ENCODE assay signal across 8 cellular contexts in the genomic region with DNA sequence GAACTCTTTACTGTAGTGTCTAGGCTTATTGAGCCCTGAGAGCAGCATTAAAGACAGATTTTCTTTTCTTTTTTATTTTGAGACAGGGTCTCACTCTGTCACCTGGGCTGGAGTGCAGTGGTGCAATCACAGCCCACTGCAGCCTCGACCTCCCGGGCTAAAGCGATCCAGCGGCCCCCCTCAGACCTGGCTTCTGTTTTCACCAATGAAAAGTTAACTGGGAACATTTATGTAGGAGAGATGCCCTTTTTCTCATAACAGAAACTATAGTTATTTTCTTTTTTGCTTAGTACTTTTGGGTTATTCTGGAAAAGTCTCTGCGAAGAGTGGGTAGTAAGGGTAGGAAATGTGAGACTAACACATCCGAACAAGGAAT. TPM values are rescaled to one million over a fixed set of nuclear protein-coding genes. Genes with fewer than 3 reads are reported as not detected.
A peak's percentile ranks its signal among the peaks of the same experiment; 100 is the strongest.
DNase-seq lines count a peak whose midpoint lies in the region; ATAC-seq, FAIRE-seq and TF ChIP-seq lines count a peak whose summit lies in the region.

No MANE protein-coding gene starts in this region.

- H2AFZ ChIP-seq in astrocyte (ENCODE audit: low read depth, low read length) = no peak overlapping the region
- H2AFZ ChIP-seq in HepG2 (ENCODE audit: low read length) = no peak overlapping the region

- CTCF ChIA-PET in HepG2 (lab: Yijun Ruan, JAX; ENCODE audit: low intra/inter-chr PET ratio, low total read pairs) = interaction anchor here (1.6 to 2.5 kb wide), 2 partner anchors 69 to 77 kb away, joined by 9 to 12 read pairs; a partner anchor contains a TSS

- no peak for TF ChIP-seq RAD21 in HepG2 (CRISPR knock-in tag; IDR thresholded peaks at IDR 0.05)

- H3K27me3 ChIP-seq in astrocyte (ENCODE audit: insufficient read depth, low read length) (no peaks in the 10 kb centered on the region), HepG2 (ENCODE audit: control insufficient read depth in 1 of 2, insufficient read depth in 2 of 2, low read length in 2 of 2) (no peaks in the 10 kb centered on the region; a peak in 1 of 5 replicates), thoracic aorta (replicated peaks; ENCODE audit: insufficient read depth) (no peaks in the 10 kb centered on the region)

- no peaks in the 10 kb centered on the region for H3K27me3 Mint-ChIP-seq in activated CD4-positive, alpha-beta T cell treated with anti-CD3 and anti-CD28 coated beads, Interleukin-2, amount 10 ng/mL, durations not matched to agents 24 days and 14 days
- H3K27me3 Mint-ChIP-seq in astrocyte (ENCODE audit: low read depth, unreplicated experiment) = no peaks in the 10 kb centered on the region

- H3K36me3 Mint-ChIP-seq in activated CD4-positive, alpha-beta T cell treated with anti-CD3 and anti-CD28 coated beads, Interleukin-2, amount 10 ng/mL, durations not matched to agents 24 days and 14 days (ENCODE audit: low read depth) = peaks cover 12% of the 10 kb centered on the region
- peaks cover 14% of the 10 kb centered on the region for H3K36me3 Mint-ChIP-seq in astrocyte (ENCODE audit: low read depth, unreplicated experiment)

- no peak for TF ChIP-seq POLR2A in HepG2 (IDR thresholded peaks at IDR 0.05; ENCODE audit: insufficient read depth in 1 of 2, low read depth in 2 of 2, low read length in 2 of 2)

- peak overlapping the region; percentile 90 for H3K27ac Mint-ChIP-seq in activated CD4-positive, alpha-beta T cell treated with anti-CD3 and anti-CD28 coated beads, Interleukin-2, amount 10 ng/mL, durations not matched to agents 24 days and 14 days
- peak overlapping the region; percentile 93 for H3K27ac Mint-ChIP-seq in astrocyte (ENCODE audit: unreplicated experiment)

- H3K9me3 ChIP-seq in astrocyte (ENCODE audit: insufficient read depth, low read depth, low read length) = no peaks in the 10 kb centered on the region
- H3K9me3 ChIP-seq in HepG2 (ENCODE audit: low read length) = no peaks in the 10 kb centered on the region
- H3K9me3 ChIP-seq in thoracic aorta = no peaks in the 10 kb centered on the region

- H3K4me1 Mint-ChIP-seq in activated CD4-positive, alpha-beta T cell treated with anti-CD3 and anti-CD28 coated beads, Interleukin-2, amount 10 ng/mL, durations not matched to agents 24 days and 14 days = peaks cover 37% of the 10 kb centered on the region
- H3K4me1 Mint-ChIP-seq in astrocyte (ENCODE audit: low read depth, unreplicated experiment) = peaks cover 11% of the 10 kb centered on the region

- H4K20me1 ChIP-seq in astrocyte (ENCODE audit: insufficient read depth, low read length) (peaks cover 57% of the 10 kb centered on the region), HepG2 (ENCODE audit: insufficient read depth, low read length) (peaks cover 52% of the 10 kb centered on the region)

- no peak for ATAC-seq in HepG2
- no peak for ATAC-seq in thoracic aorta (ENCODE audit: insufficient number of reproducible peaks, low FRiP score, low read depth)

- FAIRE-seq in astrocyte (lab: Jason Lieb, UNC) (no peak), HepG2 (lab: Jason Lieb, UNC) (no peak), frontal cortex (lab: Jason Lieb, UNC) (no peak)

- peaks cover 2% of the 10 kb centered on the region for H3K36me3 ChIP-seq in astrocyte (ENCODE audit: insufficient read depth, low read length)
- H3K36me3 ChIP-seq in HepG2 (replicated peaks in 1 of 2; ENCODE audit: control insufficient read depth in 1 of 2, insufficient read depth in 2 of 2, low read length in 2 of 2) = peaks cover 3 to 14% of the 10 kb centered on the region in 2 experiments
- H3K36me3 ChIP-seq in thoracic aorta = peaks cover under 1% of the 10 kb centered on the region

- TF ChIP-seq EP300 in HepG2 (IDR thresholded peaks at IDR 0.05; ENCODE audit: low read depth in 2 of 2, low read length in 2 of 2) (no peak), HepG2 (CRISPR knock-in tag; IDR thresholded peaks at IDR 0.05; ENCODE audit: borderline replicate concordance) (no peak)

- in situ Hi-C loops in HepG2 (cut with HindIII; ENCODE audit: extremely low pct_ligation_motif_present, low pct_unique_long_range_greater_than_20kb) = loop anchor here (25.0 kb wide), 1 partner anchor 469 kb away; a partner anchor contains a TSS

- intact Hi-C loops in activated CD4-positive, alpha-beta T cell treated with anti-CD3 and anti-CD28 coated beads, Interleukin-2, amount 10 ng/mL, durations not matched to agents 24 days and 14 days (cut with micrococcal nuclease) = loop anchor here (1.0 to 10.0 kb wide), 4 partner anchors 76 to 1061 kb away; a partner anchor contains a TSS
- intact Hi-C loops in HepG2 (cut with micrococcal nuclease; ENCODE audit: unreplicated experiment) = loop anchor here (2.0 kb wide), 1 partner anchor 13 kb away; no protein-coding TSS in a partner anchor

- H3K4me3 Mint-ChIP-seq in activated CD4-positive, alpha-beta T cell treated with anti-CD3 and anti-CD28 coated beads, Interleukin-2, amount 10 ng/mL, durations not matched to agents 24 days and 14 days = peak overlapping the region; percentile 89
- peak overlapping the region; percentile 99 for H3K4me3 Mint-ChIP-seq in astrocyte (ENCODE audit: unreplicated experiment)

- peak overlapping the region; percentile 85 for H3K9ac ChIP-seq in astrocyte (ENCODE audit: low read length)
- H3K9ac ChIP-seq in HepG2 (ENCODE audit: insufficient read depth, low read depth, low read length) = peak overlapping the region; percentile 98

- 52% methylated on average over 6 of the region's 6 CpGs for WGBS in HepG2 (ENCODE audit: low lambda C conversion rate)

- BruUV-seq in HepG2 (replicated peaks; lab: Mats Ljungman, UMichigan) = no TSS peak

- POLR2A ChIA-PET in HepG2 (lab: Yijun Ruan, JAX) = interaction anchor here (0.9 to 6.5 kb wide), 7 partner anchors 8 to 76 kb away, joined by 3 to 125 read pairs (median 5); a partner anchor contains a TSS

- no peak for DNase-seq in activated CD4-positive, alpha-beta T cell treated with anti-CD3 and anti-CD28 coated beads, Interleukin-2, amount 10 ng/mL, durations not matched to agents 24 days and 14 days
- no peak for DNase-seq in activated CD4-positive, alpha-beta T cell treated with anti-CD3 and anti-CD28 coated beads for 1 hour
- DNase-seq in astrocyte (ENCODE audit: low read depth) = no peak
- DNase-seq in HepG2 (ENCODE audit: low spot score) = no peak
- no peak for DNase-seq in thoracic aorta (ENCODE audit: low spot score)
- no peak for DNase-seq in frontal cortex (ENCODE audit: low spot score in 2 of 2)
- DNase-seq in amygdala (lab: John Stamatoyannopoulos, UW) = no peak
- DNase-seq in SW480 (ENCODE audit: low spot score) = no peak

- no peak for TF ChIP-seq CTCF in astrocyte (IDR thresholded peaks at IDR 0.05; ENCODE audit: insufficient read depth, low read depth, low read length)
- no peak for TF ChIP-seq CTCF in HepG2 (CRISPR knock-in tag; IDR thresholded peaks at IDR 0.05)
- TF ChIP-seq CTCF in thoracic aorta (IDR thresholded peaks at IDR 0.05) = no peak

- H3K4me2 ChIP-seq in astrocyte (ENCODE audit: low read length) = peak overlapping the region; percentile 94
- peak overlapping the region; percentile 90 for H3K4me2 ChIP-seq in HepG2 (ENCODE audit: low read depth, low read length)

- H3K4me3 ChIP-seq in astrocyte (ENCODE audit: insufficient read depth, low read depth, low read length) (peak overlapping the region; percentile 80), HepG2 (replicated peaks in 1 of 3; ENCODE audit: insufficient read depth in 1 of 3, low read depth in 2 of 3, low read length in 3 of 3) (peak overlapping the region; percentile 74 to 92 (median 83)), thoracic aorta (peak overlapping the region; percentile 91)

- H3K27ac ChIP-seq in astrocyte (ENCODE audit: low read depth, low read length) (no peak overlapping the region), HepG2 (ENCODE audit: extremely low read length, insufficient read depth, low read length) (peak overlapping the region; percentile 51), thoracic aorta (peak overlapping the region in 1 of 2 donors; percentile 98)

- H3K79me2 ChIP-seq in astrocyte (ENCODE audit: insufficient read depth, low read length) (peaks cover 61% of the 10 kb centered on the region), HepG2 (ENCODE audit: insufficient read depth, low read length) (peaks cover 61% of the 10 kb centered on the region)

- no peaks in the 10 kb centered on the region for H3K9me3 Mint-ChIP-seq in activated CD4-positive, alpha-beta T cell treated with anti-CD3 and anti-CD28 coated beads, Interleukin-2, amount 10 ng/mL, durations not matched to agents 24 days and 14 days
- no peaks in the 10 kb centered on the region for H3K9me3 Mint-ChIP-seq in astrocyte (ENCODE audit: unreplicated experiment)

- H3K4me1 ChIP-seq in astrocyte (ENCODE audit: insufficient read depth, low read length) (peaks cover 12% of the 10 kb centered on the region), HepG2 (ENCODE audit: insufficient read depth, low read length) (peaks cover 51% of the 10 kb centered on the region), thoracic aorta (ENCODE audit: control insufficient read depth in 1 of 2, low read depth in 2 of 2) (peaks cover 19 to 29% of the 10 kb centered on the region in 2 donors)

RNA-seq across cellular contexts. Expression of a gene that starts 1.5 kb away (rescaled TPM):
- 37.6 and 38.3 TPM in 2 replicates for total RNA-seq in activated CD4-positive, alpha-beta T cell treated with anti-CD3 and anti-CD28 coated beads, Interleukin-2, amount 10 ng/mL, durations not matched to agents 24 days and 14 days
- total RNA-seq in astrocyte (206 and 221 TPM in 2 replicates), HepG2 (2016; rRNA removed; fragmentation: Illumina TruSeq; extraction: Trizol) (15.7 and 30.6 TPM in 2 replicates), thoracic aorta (10 to 100 TPM; 65.4 to 80.4 TPM), frontal cortex (24.5 TPM)
- 5.5 and 7.0 TPM in 2 replicates for total RNA-seq in HepG2 (2016; cell fraction: cytosol; rRNA removed; fragmentation: Illumina TruSeq; extraction: Trizol; ENCODE audit: low read depth)
- total RNA-seq in HepG2 (2016; cell fraction: insoluble cytoplasmic fraction; rRNA removed; fragmentation: Illumina TruSeq; extraction: Trizol) = 15.9 and 27.1 TPM in 2 replicates
- total RNA-seq in HepG2 (2016; cell fraction: membrane; rRNA removed; fragmentation: Illumina TruSeq; extraction: Trizol) = 24.8 and 26.3 TPM in 2 replicates
- total RNA-seq in HepG2 (2016; cell fraction: nucleus; rRNA removed; fragmentation: Illumina TruSeq; extraction: Trizol) = 22.0 and 22.3 TPM in 2 replicates
- polyA plus RNA-seq in HepG2 (2011; rRNA removed) = 37.4 and 37.9 TPM in 2 replicates
- polyA plus RNA-seq in HepG2 (2011; cell fraction: cytosol; rRNA removed) = 18.1 and 36.3 TPM in 2 replicates
- polyA plus RNA-seq in HepG2 (2011; cell fraction: nucleus; rRNA removed) = 15.1 and 23.4 TPM in 2 replicates
- 68.5 and 98.3 TPM in 2 replicates for polyA plus RNA-seq in HepG2 (2012)
- 9.9 and 13.1 TPM in 2 replicates for polyA plus RNA-seq in HepG2 (2016; cell fraction: cytosol; fragmentation: Illumina TruSeq; extraction: Trizol; ENCODE audit: low read depth)
- 65.5 and 71.9 TPM in 2 replicates for polyA plus RNA-seq in HepG2 (2016; cell fraction: insoluble cytoplasmic fraction; fragmentation: Illumina TruSeq; extraction: Trizol; ENCODE audit: low read depth)
- 26.7 and 27.4 TPM in 2 replicates for polyA plus RNA-seq in HepG2 (2016; cell fraction: membrane; fragmentation: Illumina TruSeq; extraction: Trizol; ENCODE audit: low read depth)
- 42.6 and 45.0 TPM in 2 replicates for polyA plus RNA-seq in HepG2 (2016; cell fraction: nucleus; fragmentation: Illumina TruSeq; extraction: Trizol; ENCODE audit: insufficient read depth, low read depth)
- 13.2 and 15.8 TPM in 2 replicates for polyA minus RNA-seq in HepG2 (2011; rRNA and poly(A)+ RNA removed; ENCODE audit: low replicate concordance)
- polyA minus RNA-seq in HepG2 (2011; cell fraction: cytosol; rRNA and poly(A)+ RNA removed) = 22.2 and 35.4 TPM in 2 replicates
- polyA minus RNA-seq in HepG2 (2011; cell fraction: nucleus; rRNA and poly(A)+ RNA removed) = 23.0 and 32.7 TPM in 2 replicates

RNA-seq across cellular contexts. Expression of a gene that starts 10.1 kb away (rescaled TPM):
- total RNA-seq in activated CD4-positive, alpha-beta T cell treated with anti-CD3 and anti-CD28 coated beads, Interleukin-2, amount 10 ng/mL, durations not matched to agents 24 days and 14 days = 37.1 and 38.9 TPM in 2 replicates
- total RNA-seq in astrocyte (33.4 and 34.9 TPM in 2 replicates), HepG2 (2016; rRNA removed; fragmentation: Illumina TruSeq; extraction: Trizol) (81.3 and 92.4 TPM in 2 replicates), thoracic aorta (100 to 1,000 TPM in 1 of 2 donors, 10 to 100 TPM in 1; 57.9 to 161 TPM), frontal cortex (22.8 TPM)
- total RNA-seq in HepG2 (2016; cell fraction: cytosol; rRNA removed; fragmentation: Illumina TruSeq; extraction: Trizol; ENCODE audit: low read depth) = 18.3 and 22.9 TPM in 2 replicates
- 64.5 and 91.5 TPM in 2 replicates for total RNA-seq in HepG2 (2016; cell fraction: insoluble cytoplasmic fraction; rRNA removed; fragmentation: Illumina TruSeq; extraction: Trizol)
- total RNA-seq in HepG2 (2016; cell fraction: membrane; rRNA removed; fragmentation: Illumina TruSeq; extraction: Trizol) = 33.7 and 38.0 TPM in 2 replicates
- 94.4 and 107 TPM in 2 replicates for total RNA-seq in HepG2 (2016; cell fraction: nucleus; rRNA removed; fragmentation: Illumina TruSeq; extraction: Trizol)
- polyA plus RNA-seq in HepG2 (2011; rRNA removed) = 101 and 118 TPM in 2 replicates
- 51.6 and 63.1 TPM in 2 replicates for polyA plus RNA-seq in HepG2 (2011; cell fraction: cytosol; rRNA removed)
- 393 and 579 TPM in 2 replicates for polyA plus RNA-seq in HepG2 (2011; cell fraction: nucleus; rRNA removed)
- polyA plus RNA-seq in HepG2 (2012) = 75.5 and 101 TPM in 2 replicates
- 6.1 and 6.4 TPM in 2 replicates for polyA plus RNA-seq in HepG2 (2016; cell fraction: cytosol; fragmentation: Illumina TruSeq; extraction: Trizol; ENCODE audit: low read depth)
- 57.9 and 71.3 TPM in 2 replicates for polyA plus RNA-seq in HepG2 (2016; cell fraction: insoluble cytoplasmic fraction; fragmentation: Illumina TruSeq; extraction: Trizol; ENCODE audit: low read depth)
- 18.2 and 18.3 TPM in 2 replicates for polyA plus RNA-seq in HepG2 (2016; cell fraction: membrane; fragmentation: Illumina TruSeq; extraction: Trizol; ENCODE audit: low read depth)
- polyA plus RNA-seq in HepG2 (2016; cell fraction: nucleus; fragmentation: Illumina TruSeq; extraction: Trizol; ENCODE audit: insufficient read depth, low read depth) = 256 and 269 TPM in 2 replicates
- 29.6 and 164 TPM in 2 replicates for polyA minus RNA-seq in HepG2 (2011; rRNA and poly(A)+ RNA removed; ENCODE audit: low replicate concordance)
- 53.4 and 63.9 TPM in 2 replicates for polyA minus RNA-seq in HepG2 (2011; cell fraction: cytosol; rRNA and poly(A)+ RNA removed)
- polyA minus RNA-seq in HepG2 (2011; cell fraction: nucleus; rRNA and poly(A)+ RNA removed) = 202 and 208 TPM in 2 replicates
